ENCODE assay signal across 22 cellular contexts in genomic region chr1:211237579-211237978, GRCh38.
"Had no signal": no experiment of that assay in that cellular context is flagged by ENCODE, and none has a peak within 500 bp of the region (broad histone marks: within the 10 kb centered on the region; RNA-seq: fewer than 3 reads in every experiment).

No MANE protein-coding gene starts in this region.

- H3K27ac ChIP-seq: HL-60, PC-9, Peyer's patch, SJSA1, SK-N-MC had no signal

- H3K36me3 ChIP-seq: MG63, Peyer's patch, SJSA1 had no signal

- H2AFZ ChIP-seq: PC-9 had no signal

- H3K4me2 ChIP-seq: PC-9 had no signal

- H3K4me3 ChIP-seq: MG63, PC-9, Peyer's patch, SJSA1, SK-N-MC had no signal

- H3K9me3 ChIP-seq: MG63, Peyer's patch, SJSA1 had no signal

- DNase-seq: Karpas-422; KG1; MG63; NCI-H1092; NCI-H1105 treated with DMSO at 0.1 percent for 48 hours; NCI-H1417 treated with DMSO at 0.1 percent for 48 hours; NCI-H146; NCI-H1694 treated with DMSO at 0.1 percent for 48 hours; NCI-H2081; NCI-H2107; NCI-H2227 treated with DMSO at 0.1 percent for 48 hours; NCI-H524 treated with DMSO at 0.1 percent for 48 hours; NCI-H69; NCI-H774; NK-92 treated with Interleukin-12 subunit alpha and Interleukin-12 subunit beta, amount 100 ng/mL, for 24 hours; PC-9; Peyer's patch; Right ventricle myocardium superior; SIG-M5 had no signal

- H3K27me3 ChIP-seq: MG63, Peyer's patch, SJSA1 had no signal

- H3K4me1 ChIP-seq: Peyer's patch, SJSA1 had no signal
